ENCODE assay signal across 13 cellular contexts in the genomic region with DNA sequence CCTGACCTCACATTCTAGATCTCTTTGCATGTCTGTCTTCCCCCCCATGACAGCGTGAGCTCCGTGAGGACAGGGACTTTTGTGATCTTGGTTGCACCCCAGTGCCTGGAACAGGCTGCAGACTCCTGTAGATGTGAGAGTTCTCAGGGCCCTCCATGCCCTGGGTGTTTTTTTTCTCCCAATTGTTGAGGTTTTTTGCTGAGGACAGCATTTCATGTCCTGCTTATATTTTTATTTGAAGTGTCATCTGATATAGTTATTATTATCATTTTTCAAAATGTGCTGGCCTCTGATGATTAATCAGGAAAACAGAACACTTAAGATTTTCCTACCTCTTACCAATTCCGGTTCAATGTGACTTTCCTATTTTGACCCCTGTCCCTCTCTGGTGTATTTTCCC. TPM values are rescaled to one million over a fixed set of nuclear protein-coding genes. Genes with fewer than 3 reads are reported as not detected.
"Had no signal": no experiment of that assay in that cellular context is flagged by ENCODE, and none has a peak within 500 bp of the region (broad histone marks: within the 10 kb centered on the region; RNA-seq: fewer than 3 reads in every experiment).

No MANE protein-coding gene starts in this region.

RNA-seq across cellular contexts. Expression of a gene that starts 24.8 kb away (rescaled TPM):
- total RNA-seq: activated B cell treated with CpG ODN at 0.5 μM for 24 hours; activated CD4-positive, alpha-beta memory T cell treated with anti-CD3 and anti-CD28 coated beads for 36 hours; activated CD4-positive, alpha-beta memory T cell treated with anti-CD3 and anti-CD28 coated beads, Interleukin-2, amount 10 ng/mL, durations not matched to agents 7 days and 5 days; activated CD4-positive, alpha-beta T cell treated with anti-CD3 and anti-CD28 coated beads for 36 hours; activated CD4-positive, alpha-beta T cell treated with anti-CD3 and anti-CD28 coated beads, Interleukin-2, amount 10 ng/mL, durations not matched to agents 24 days and 14 days; activated CD4-positive, alpha-beta T cell treated with anti-CD3 and anti-CD28 coated beads, Interleukin-2, amount 10 ng/mL, durations not matched to agents 7 days and 5 days; activated CD8-positive, alpha-beta memory T cell treated with anti-CD3 and anti-CD28 coated beads for 36 hours; activated CD8-positive, alpha-beta memory T cell treated with anti-CD3 and anti-CD28 coated beads, Interleukin-2, amount 10 ng/mL, durations not matched to agents 7 days and 5 days; activated CD8-positive, alpha-beta T cell treated with anti-CD3 and anti-CD28 coated beads for 36 hours; activated CD8-positive, alpha-beta T cell treated with anti-CD3 and anti-CD28 coated beads, Interleukin-2, amount 10 ng/mL, durations not matched to agents 7 days and 5 days; T-helper 1 cell treated with Interleukin-12 subunit alpha and Interleukin-12 subunit beta and Interleukin-4 antibody, amounts not matched to agents 30 ng/mL and 1 ng/mL, for 36 hours; T-helper 2 cell treated with Interferon-gamma antibody and Interleukin-4, amounts not matched to agents 100 ng/mL and 5 ng/mL, for 36 hours; WTC11 had no signal
